In genomic region chr9:124940894-124941688, GRCh38 we compare ENCODE assay signal across 8 cellular contexts. TPM values are rescaled to one million over a fixed set of nuclear protein-coding genes. Genes with fewer than 3 reads are reported as not detected.
DNase-seq lines count a peak whose midpoint lies in the region; ATAC-seq and TF ChIP-seq lines count a peak whose summit lies in the region.

TSS of gene GOLGA1 (minus strand) at chr9:124941083. CDS start at chr9:124938711, 2,372 bp downstream.

- POLR2A ChIA-PET in RWPE1 (lab: Yijun Ruan, JAX; ENCODE audit: low non-redundant PET) = interaction anchor here (1.3 kb wide), 1 partner anchor 10 kb away, joined by 3 read pairs; no protein-coding TSS in a partner anchor

- TF ChIP-seq CTCF in RWPE1 (conservative IDR thresholded peaks at IDR 0.05; ENCODE audit: low read depth) (no peak), natural killer cell (IDR thresholded peaks at IDR 0.05) (no peak)

- peak; percentile 96 for DNase-seq in EL
- DNase-seq in H4 (ENCODE audit: low spot score) = peak; percentile 87
- DNase-seq in LoVo (ENCODE audit: low spot score) = peak; percentile 94
- DNase-seq in RWPE1 (ENCODE audit: low spot score) = peak; percentile 99
- DNase-seq in activated T-helper 9 cell treated with anti-CD3 and anti-CD28 coated beads, Interleukin-2, amount 50 U/mL, for 16 hours (ENCODE audit: low read depth) = peak; percentile 91
- peak; percentile 91 for DNase-seq in fibroblast of peridontal ligament (ENCODE audit: extremely low read depth)
- peak; percentile 92 for DNase-seq in natural killer cell
- DNase-seq in stimulated activated naive CD4-positive, alpha-beta T cell (lab: John Stamatoyannopoulos, UW) = peak; percentile 88 to 96 (median 90)

- H3K27ac ChIP-seq in RWPE1 = peak within 1 kb of the TSS; percentile 99

- peak; percentile 85 to 97 (median 88) for ATAC-seq in natural killer cell

- intact Hi-C loops in natural killer cell (cut with micrococcal nuclease) = loop anchor here (1.0 to 5.0 kb wide), 5 partner anchors 71 to 524 kb away; partner anchors contain the start of genes NR6A1, PPP6C, PSMB7 and SCAI

- H3K36me3 Mint-ChIP-seq in natural killer cell = no peaks in the 10 kb centered on the region

- peak within 1 kb of the TSS; percentile 97 for H3K4me3 Mint-ChIP-seq in natural killer cell

- CTCF ChIA-PET in RWPE1 (lab: Yijun Ruan, JAX) = no interaction called here

- peaks cover 22 to 24% of the 10 kb centered on the region in 2 donors for H3K4me1 Mint-ChIP-seq in natural killer cell

- H3K27ac Mint-ChIP-seq in natural killer cell = peak within 1 kb of the TSS; percentile 91 to 95

- H3K9me3 Mint-ChIP-seq in natural killer cell = no peaks in the 10 kb centered on the region

- H3K27me3 Mint-ChIP-seq in natural killer cell (ENCODE audit: low read depth in 2 of 2) = no peaks in the 10 kb centered on the region

RNA-seq across cellular contexts. Expression of gene GOLGA1, which starts in this region (rescaled TPM):
- total RNA-seq in H4 (2014; rRNA removed; shearing (Covaris generic)) = 7.9 and 8.0 TPM in 2 replicates
- total RNA-seq in natural killer cell = 10 to 100 TPM; 21.5 to 32.4 (median 27.0) TPM

Comparison
In these comparisons a context has a peak if more than half of its experiments do, and no peak if none do; other contexts are left out.
1. Peak in every context shown above with its lines: DNase-seq, ATAC-seq and H3K27ac ChIP-seq.